11 cellular contexts compared by ENCODE assay signal in genomic region chr1:184170719-184171118, GRCh38.
"Had no signal": no experiment of that assay in that cellular context is flagged by ENCODE, and none has a peak within 500 bp of the region (broad histone marks: within the 10 kb centered on the region; RNA-seq: fewer than 3 reads in every experiment).

No MANE protein-coding gene starts in this region.

- H3K4me2 ChIP-seq: GM23338 had no signal

- H3K27ac ChIP-seq: GM23248 had no signal

- H3K36me3 ChIP-seq: HAP-1 had no signal

- H3K9ac ChIP-seq: GM23248 had no signal

- DNase-seq: GM23248, GOT3, H7, H9, HCEC 1CT, HFFc6 had no signal

- ATAC-seq: GM23338, HCT116 had no signal

- H3K4me1 ChIP-seq: HAP-1 had no signal

- FAIRE-seq: H1, H54 had no signal

- H3K9me3 ChIP-seq: HAP-1 had no signal

- H2AFZ ChIP-seq: GM23248, GM23338 had no signal

- H3K4me3 ChIP-seq: GM23248, GM23338, HAP-1 had no signal
